ENCODE assay signal across 8 cellular contexts in the genomic region with DNA sequence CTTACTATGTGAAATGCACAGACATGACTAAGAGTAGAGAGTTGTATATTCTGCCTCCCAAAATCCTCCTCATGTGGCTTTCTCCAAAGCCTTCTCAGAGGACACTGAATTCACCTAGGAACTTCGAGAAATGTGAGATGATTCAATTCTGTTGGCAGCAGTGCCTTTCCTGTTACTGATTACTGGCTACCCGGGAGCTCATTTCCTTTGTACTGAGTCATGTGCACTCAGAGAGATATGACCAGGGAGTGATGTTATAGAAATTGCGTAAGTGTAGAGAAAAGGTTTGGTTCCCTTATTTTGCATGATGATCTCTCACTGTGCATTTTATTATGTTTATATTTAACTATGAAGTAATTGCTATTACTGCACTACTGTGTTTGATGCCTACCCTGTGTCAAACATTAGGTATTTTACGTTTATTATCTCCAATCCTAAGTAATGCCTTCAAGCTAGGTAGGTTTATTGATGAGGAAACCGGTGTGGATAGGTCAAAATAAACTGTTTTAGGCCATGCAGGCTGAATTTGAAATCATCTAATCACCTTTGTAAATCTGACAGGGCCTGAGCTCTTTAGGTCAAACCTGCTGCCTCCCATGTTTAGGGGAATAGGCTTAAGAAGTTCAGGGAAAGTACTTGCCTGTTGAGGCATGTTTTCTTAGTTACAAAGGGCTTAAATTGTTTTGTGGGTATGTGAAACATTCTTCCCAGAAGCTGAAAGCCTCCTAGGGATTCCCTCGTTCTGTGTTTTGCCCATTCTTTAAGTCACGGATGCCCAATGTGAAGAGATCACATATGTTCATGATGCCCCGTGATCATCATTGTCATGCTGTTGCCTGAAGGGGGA.
DNase-seq lines count a peak whose midpoint lies in the region; ATAC-seq, FAIRE-seq and TF ChIP-seq lines count a peak whose summit lies in the region.

No MANE protein-coding gene starts in this region.

- peaks cover 0 to 3% (median 0%) of the 10 kb centered on the region in 4 donors for H3K4me1 ChIP-seq in right lobe of liver
- H3K4me1 ChIP-seq in OCI-LY7 (ENCODE audit: insufficient read depth, low read length, poor library complexity, severe bottlenecking) = no peaks in the 10 kb centered on the region

- no peaks in the 10 kb centered on the region for H3K27me3 ChIP-seq in right lobe of liver

- intact Hi-C loops in right lobe of liver (cut with DNase I) (no loop called here), OCI-LY7 (cut with micrococcal nuclease; ENCODE audit: unreplicated experiment) (no loop called here)

- H3K4me3 ChIP-seq in cardiac fibroblast (replicated peaks in 1 of 2; ENCODE audit: low read depth in 2 of 2, low read length in 2 of 2) = no peak overlapping the region
- H3K4me3 ChIP-seq in right lobe of liver = no peak overlapping the region
- H3K4me3 ChIP-seq in OCI-LY7 (ENCODE audit: low read depth, low read length, poor library complexity, severe bottlenecking) = no peak overlapping the region

- H4K20me1 ChIP-seq in OCI-LY7 (ENCODE audit: insufficient read depth, low read length) = no peaks in the 10 kb centered on the region

- H3K27ac ChIP-seq in right lobe of liver (peak overlapping the region; percentile 41 to 72 (median 43)), OCI-LY7 (ENCODE audit: low read depth, low read length, poor library complexity, severe bottlenecking) (no peak overlapping the region)

- TF ChIP-seq CTCF in cardiac fibroblast (IDR thresholded peaks at IDR 0.05; ENCODE audit: low read depth, low read length) (no peak), right lobe of liver (IDR thresholded peaks at IDR 0.05) (no peak), OCI-LY7 (conservative IDR thresholded peaks at IDR 0.05; ENCODE audit: low read length) (no peak)

- DNase-seq in NCI-H2081 treated with DMSO at 0.1 percent for 48 hours (lab: John Stamatoyannopoulos, UW) (peak; percentile 25), cardiac fibroblast (ENCODE audit: low read depth in 2 of 2) (peak; percentile 97 to 99), right lobe of liver (no peak), urothelium cell line (ENCODE audit: low spot score) (peak; percentile 77), OCI-LY7 (ENCODE audit: low spot score) (no peak), NCI-H1930 (lab: John Stamatoyannopoulos, UW) (no peak)

- H3K9me3 ChIP-seq in right lobe of liver (no peaks in the 10 kb centered on the region), OCI-LY7 (ENCODE audit: low read length) (no peaks in the 10 kb centered on the region)

- FAIRE-seq in urothelium cell line (lab: Jason Lieb, UNC) = no peak

- TF ChIP-seq POLR2A in GM18505 (IDR thresholded peaks at IDR 0.05; ENCODE audit: borderline replicate concordance, extremely low read depth, insufficient read depth, insufficient read length) = no peak
- no peak for TF ChIP-seq POLR2A in right lobe of liver (IDR thresholded peaks at IDR 0.05)

- no peak overlapping the region for H3K4me2 ChIP-seq in OCI-LY7 (ENCODE audit: low read length)

- WGBS in right lobe of liver (ENCODE audit: insufficient coverage, low coverage, low lambda C conversion rate, missing lambda C conversion rate) = 42% methylated on average over 8 of the region's 8 CpGs

- H3K9me2 ChIP-seq in OCI-LY7 (ENCODE audit: insufficient read depth, low read length) = no peaks in the 10 kb centered on the region

- H3K79me2 ChIP-seq in OCI-LY7 (ENCODE audit: insufficient read depth, low read depth, low read length) = no peaks in the 10 kb centered on the region

- CTCF ChIA-PET in OCI-LY7 (lab: Charles Lee; ENCODE audit: unreplicated experiment) = no interaction called here

- no peak overlapping the region for H2AFZ ChIP-seq in OCI-LY7 (ENCODE audit: low read length)

- POLR2A ChIA-PET in OCI-LY7 (lab: Charles Lee) = no interaction called here

- BruUV-seq in OCI-LY7 (replicated peaks; lab: Mats Ljungman, UMichigan) = no TSS peak

- peak; percentile 79 for ATAC-seq in GM18505 (IDR thresholded peaks at IDR 0.05; ENCODE audit: unreplicated experiment)
- ATAC-seq in HG02571 (IDR thresholded peaks at IDR 0.05; ENCODE audit: unreplicated experiment) = peak; percentile 49
- ATAC-seq in right lobe of liver = peak; percentile 83 to 90 (median 86)

- H3K36me3 ChIP-seq in right lobe of liver (no peaks in the 10 kb centered on the region), OCI-LY7 (ENCODE audit: insufficient read depth, low read length) (no peaks in the 10 kb centered on the region)

Comparison
In these comparisons a context has a peak if more than half of its experiments do, and no peak if none do; other contexts are left out.
1. DNase-seq: peak in NCI-H2081 treated with DMSO at 0.1 percent for 48 hours (single experiment), cardiac fibroblast (2 of 2) and urothelium cell line (single experiment); none in right lobe of liver (0 of 3), OCI-LY7 (single experiment) and NCI-H1930 (0 of 2).
2. Peak in every context shown above with its lines, with median percentiles within 50 percentile points of each other: ATAC-seq.